Comparison of ENCODE assay signal across 1 cellular context in the genomic region with DNA sequence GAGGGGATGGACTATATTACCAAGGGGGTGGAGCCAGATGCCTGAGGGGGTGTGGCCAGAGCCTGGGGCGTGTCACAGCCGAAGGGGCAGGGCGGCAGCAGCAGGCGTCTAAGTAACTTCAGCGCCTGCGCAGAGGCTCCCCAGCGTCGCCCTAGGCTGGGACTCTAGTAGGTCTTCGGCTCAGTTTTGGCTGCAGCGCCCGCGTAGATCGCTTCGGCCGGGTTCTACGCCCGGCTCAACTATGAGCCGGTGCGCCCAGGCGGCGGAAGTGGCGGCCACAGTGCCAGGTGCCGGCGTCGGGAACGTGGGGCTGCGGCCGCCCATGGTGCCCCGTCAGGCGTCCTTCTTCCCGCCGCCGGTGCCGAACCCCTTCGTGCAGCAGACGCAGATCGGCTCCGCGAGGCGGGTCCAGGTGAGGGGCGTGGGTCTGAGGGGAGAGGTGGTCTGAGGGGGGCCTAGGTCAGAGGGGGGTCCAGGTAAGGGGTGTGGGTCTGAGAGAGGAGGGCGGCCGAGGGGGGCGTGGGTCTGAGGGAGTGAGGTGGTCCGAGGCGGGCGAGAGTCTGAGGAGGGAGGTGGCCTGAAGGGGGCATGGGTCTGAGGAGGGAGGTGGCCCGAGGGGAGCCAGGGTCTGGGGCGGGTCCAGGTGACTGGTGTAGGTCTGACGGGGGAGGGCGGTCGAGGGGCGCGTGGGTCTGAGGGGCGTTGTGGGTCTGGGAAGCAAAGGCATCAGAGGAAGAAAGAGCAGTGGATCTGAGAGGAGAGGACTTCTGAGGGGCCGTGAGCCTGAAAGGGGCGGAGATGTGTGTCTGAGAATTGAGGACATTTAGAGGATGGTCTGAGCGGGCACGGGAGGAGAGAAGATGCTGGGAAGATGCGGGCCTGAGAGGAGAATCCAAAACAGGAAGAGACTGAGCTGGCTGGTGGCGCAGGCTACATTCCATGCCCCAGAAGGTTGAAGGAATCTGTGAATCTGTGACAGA.
TF ChIP-seq lines count a peak whose summit lies in the region.

Gene LPCAT2 (plus strand): TSS at position 132 of the 980 bp plus-strand sequence. CDS start 110 bp downstream, at position 242.

TF ChIP-seq in SK-N-SH, 30 proteins besides CTCF, POLR2A, EP300 and RAD21 (continued from another document):
- TF ChIP-seq, protein P1, sequence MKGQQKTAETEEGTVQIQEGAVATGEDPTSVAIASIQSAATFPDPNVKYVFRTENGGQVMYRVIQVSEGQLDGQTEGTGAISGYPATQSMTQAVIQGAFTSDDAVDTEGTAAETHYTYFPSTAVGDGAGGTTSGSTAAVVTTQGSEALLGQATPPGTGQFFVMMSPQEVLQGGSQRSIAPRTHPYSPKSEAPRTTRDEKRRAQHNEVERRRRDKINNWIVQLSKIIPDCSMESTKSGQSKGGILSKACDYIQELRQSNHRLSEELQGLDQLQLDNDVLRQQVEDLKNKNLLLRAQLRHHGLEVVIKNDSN (IDR thresholded peaks at IDR 0.05; ENCODE audit: borderline replicate concordance, low read depth) = no peak
- peak; percentile 93 for TF ChIP-seq POLR2AphosphoS5 (IDR thresholded peaks at IDR 0.05; ENCODE audit: low read depth, low read length)
- TF ChIP-seq YY1 (IDR thresholded peaks at IDR 0.05; ENCODE audit: low read depth) = no peak
- no peak for TF ChIP-seq RXRA (IDR thresholded peaks at IDR 0.05; ENCODE audit: borderline replicate concordance, low read depth)
- peak; percentile 76 for TF ChIP-seq NRF1 (IDR thresholded peaks at IDR 0.05; ENCODE audit: low read depth, low read length)
- TF ChIP-seq USF2 (IDR thresholded peaks at IDR 0.05; ENCODE audit: borderline replicate concordance, low read depth, low read length) = no peak
- peak; percentile 67; the same call in 1 of the 2 replicates for TF ChIP-seq SIN3A (IDR thresholded peaks at IDR 0.05; ENCODE audit: borderline replicate concordance, low read depth, low read length)
- TF ChIP-seq FOXM1 (IDR thresholded peaks at IDR 0.05; ENCODE audit: low read depth) = no peak
- no peak for TF ChIP-seq RFX5 (IDR thresholded peaks at IDR 0.05; ENCODE audit: low read length)
- TF ChIP-seq GATA2 (CRISPR knock-in tag; IDR thresholded peaks at IDR 0.05) = no peak
- TF ChIP-seq TCF12 (IDR thresholded peaks at IDR 0.05) = no peak; the same call in 1 of the 2 replicates
- TF ChIP-seq, protein P2, sequence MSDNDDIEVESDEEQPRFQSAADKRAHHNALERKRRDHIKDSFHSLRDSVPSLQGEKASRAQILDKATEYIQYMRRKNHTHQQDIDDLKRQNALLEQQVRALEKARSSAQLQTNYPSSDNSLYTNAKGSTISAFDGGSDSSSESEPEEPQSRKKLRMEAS (IDR thresholded peaks at IDR 0.05; ENCODE audit: low read depth) = no peak; the same call in 1 of the 2 replicates
- TF ChIP-seq ZBTB33 (IDR thresholded peaks at IDR 0.05; ENCODE audit: borderline replicate concordance, low read depth) = no peak
- TF ChIP-seq GABPA (IDR thresholded peaks at IDR 0.05; ENCODE audit: low read depth) = no peak
- TF ChIP-seq MEF2A (IDR thresholded peaks at IDR 0.05; ENCODE audit: borderline replicate concordance, low read depth) = no peak
- TF ChIP-seq PBX3 (IDR thresholded peaks at IDR 0.05) = no peak
- TF ChIP-seq IRF3 (IDR thresholded peaks at IDR 0.05; ENCODE audit: low read depth, low read length) = no peak
- TF ChIP-seq ELF1 (IDR thresholded peaks at IDR 0.05) = 0 out of 2 replicates have a peak, but pooled peaks have one; percentile 28
- TF ChIP-seq RCOR1 (IDR thresholded peaks at IDR 0.05; ENCODE audit: low read length) = no peak
- no peak for TF ChIP-seq EZH2phosphoT487 (IDR thresholded peaks at IDR 0.05; ENCODE audit: borderline replicate concordance, low read depth)
- TF ChIP-seq NFIC (IDR thresholded peaks at IDR 0.05; ENCODE audit: borderline replicate concordance) = no peak
- peak; percentile 52 for TF ChIP-seq MXI1 (IDR thresholded peaks at IDR 0.05; ENCODE audit: low read depth, low read length)
